ENCODE assay signal across 8 cellular contexts in genomic region chr2:73233932-73234832, GRCh38. TPM values are rescaled to one million over a fixed set of nuclear protein-coding genes. Genes with fewer than 3 reads are reported as not detected.
DNase-seq lines count a peak whose midpoint lies in the region; TF ChIP-seq lines count a peak whose summit lies in the region.

TSS of gene CCT7 (plus strand) at chr2:73234308. CDS start at chr2:73234379, 71 bp downstream.

- peak within 1 kb of the TSS; percentile 86 for H2AK5ac ChIP-seq in neuronal stem cell (ENCODE audit: low read depth, low read length)

- H3K9me3 ChIP-seq in SJSA1 (replicated peaks) (no peaks in the 10 kb centered on the region), neuronal stem cell (replicated peaks in 1 of 2; ENCODE audit: control insufficient read depth in 2 of 2, insufficient read depth in 1 of 2, low read depth in 1 of 2, low read length in 2 of 2) (no peaks in the 10 kb centered on the region), subcutaneous abdominal adipose tissue (ENCODE audit: control insufficient read depth in 5 of 5, low read length in 5 of 5) (no peaks in the 10 kb centered on the region)

- H3K27ac ChIP-seq in SJSA1 (peak within 1 kb of the TSS; percentile 78), neuronal stem cell (replicated peaks; ENCODE audit: low read length) (peak within 1 kb of the TSS; percentile 84), subcutaneous abdominal adipose tissue (ENCODE audit: low read depth, low read length) (peak within 1 kb of the TSS; percentile 94)

- peaks cover 5% of the 10 kb centered on the region for H3K79me1 ChIP-seq in neuronal stem cell (ENCODE audit: low read depth, low read length)

- DNase-seq in GM03348 (ENCODE audit: low spot score) (peak; percentile 90), HEK293T (ENCODE audit: extremely low spot score) (peak; percentile 83), MV-4-11 (lab: John Stamatoyannopoulos, UW) (peak; percentile 86), SJSA1 (ENCODE audit: low read depth in 1 of 2, low spot score in 2 of 2) (peak; percentile 88 to 90), foreskin melanocyte (peak; percentile 86), neuronal stem cell (ENCODE audit: low spot score) (peak; percentile 84)
- DNase-seq in activated naive CD4-positive, alpha-beta T cell (lab: John Stamatoyannopoulos, UW) = peak; percentile 59 to 80 (median 74)

- H3K9ac ChIP-seq in neuronal stem cell (ENCODE audit: low read depth, low read length, poor library complexity) = peak within 1 kb of the TSS; percentile 97
- peak within 1 kb of the TSS; percentile 82 to 98 (median 91) for H3K9ac ChIP-seq in subcutaneous abdominal adipose tissue (ENCODE audit: low read length in 5 of 5)

- H2BK5ac ChIP-seq in neuronal stem cell (ENCODE audit: low read length) = peak within 1 kb of the TSS; percentile 94

- peak within 1 kb of the TSS; percentile 90 for H2AFZ ChIP-seq in neuronal stem cell (ENCODE audit: low read length)

- peak within 1 kb of the TSS; percentile 99 for H3K18ac ChIP-seq in neuronal stem cell (ENCODE audit: low read length)

- H3K27me3 ChIP-seq in SJSA1 (replicated peaks) (no peaks in the 10 kb centered on the region), neuronal stem cell (ENCODE audit: control insufficient read depth in 3 of 3, insufficient read depth in 3 of 3, low read depth in 1 of 3, low read length in 3 of 3) (no peaks in the 10 kb centered on the region), subcutaneous abdominal adipose tissue (ENCODE audit: control insufficient read depth in 5 of 5, insufficient read depth in 4 of 5, low read length in 5 of 5) (no peaks in the 10 kb centered on the region)

- CTCF ChIA-PET in HEK293T (lab: Yijun Ruan, JAX) = interaction anchor here (1.6 kb wide), 1 partner anchor 21 kb away, joined by 6 read pairs; the partner anchor contains the start of gene SMYD5

- peak within 1 kb of the TSS; percentile 23 for H3K4ac ChIP-seq in neuronal stem cell (ENCODE audit: low read length)

- H2BK12ac ChIP-seq in neuronal stem cell (ENCODE audit: low read length) = peak within 1 kb of the TSS; percentile 23

- peak within 1 kb of the TSS; percentile 44 for H2BK120ac ChIP-seq in neuronal stem cell (ENCODE audit: low read depth, low read length)

- POLR2A ChIA-PET in HEK293T (lab: Yijun Ruan, JAX) = interaction anchor here (0.6 to 3.9 kb wide), 16 partner anchors 9 to 503 kb away, joined by 3 to 53 read pairs (median 5); partner anchors contain the start of genes ALMS1, SMYD5 and TPRKB

- no peak within 1 kb of the TSS for H4K91ac ChIP-seq in neuronal stem cell (ENCODE audit: low read depth, low read length, poor library complexity)

- H4K8ac ChIP-seq in neuronal stem cell (ENCODE audit: low read depth, low read length) = no peak within 1 kb of the TSS

- H3K4me3 ChIP-seq in SJSA1 (peak within 1 kb of the TSS; percentile 78), neuronal stem cell (ENCODE audit: low read length in 2 of 2) (peak within 1 kb of the TSS; percentile 85 to 98), subcutaneous abdominal adipose tissue (ENCODE audit: low read depth in 1 of 5, low read length in 5 of 5) (peak within 1 kb of the TSS; percentile 73 to 99 (median 97))

- H3K36me3 ChIP-seq in SJSA1 = peaks cover 49% of the 10 kb centered on the region
- peaks cover 7 to 43% of the 10 kb centered on the region in 2 donors for H3K36me3 ChIP-seq in neuronal stem cell (replicated peaks in 1 of 2; ENCODE audit: control insufficient read depth in 2 of 2, insufficient read depth in 2 of 2, low read length in 2 of 2)
- peaks cover 0 to 22% (median 14%) of the 10 kb centered on the region in 5 donors for H3K36me3 ChIP-seq in subcutaneous abdominal adipose tissue (ENCODE audit: control insufficient read depth in 5 of 5, insufficient read depth in 5 of 5, low read length in 5 of 5)

- no CpG with 5 or more reads among the region's 69 CpGs for WGBS in neuronal stem cell (ENCODE audit: extremely low coverage in 2 of 2, insufficient read length in 2 of 2, insufficient replicate concordance in 1 of 2), 2 donors

- H3K4me2 ChIP-seq in neuronal stem cell (ENCODE audit: insufficient read depth, low read length, poor library complexity, severe bottlenecking) = peak within 1 kb of the TSS; percentile 76

- peak within 1 kb of the TSS; percentile 92 for H3K23ac ChIP-seq in neuronal stem cell (ENCODE audit: low read depth, low read length, poor library complexity)

- no peak within 1 kb of the TSS for H2BK15ac ChIP-seq in neuronal stem cell (ENCODE audit: low read length)

- no peak within 1 kb of the TSS for H3K14ac ChIP-seq in neuronal stem cell (ENCODE audit: low read length)

- H3K4me1 ChIP-seq in SJSA1 (replicated peaks) (peaks cover 18% of the 10 kb centered on the region), neuronal stem cell (ENCODE audit: control insufficient read depth in 2 of 2, insufficient read depth in 1 of 2, low read depth in 1 of 2, low read length in 2 of 2) (peaks cover 11 to 13% of the 10 kb centered on the region in 2 donors), subcutaneous abdominal adipose tissue (ENCODE audit: control insufficient read depth in 5 of 5, insufficient read depth in 5 of 5, low read length in 5 of 5) (peaks cover 13 to 50% (median 39%) of the 10 kb centered on the region in 5 donors)

TF ChIP-seq in HEK293T, 16 proteins besides CTCF, POLR2A, EP300 and RAD21:
- TF ChIP-seq SP1 (IDR thresholded peaks at IDR 0.05) = no peak
- no peak for TF ChIP-seq HDGF (IDR thresholded peaks at IDR 0.05; ENCODE audit: borderline replicate concordance)
- TF ChIP-seq NFRKB (IDR thresholded peaks at IDR 0.05) = peak; percentile 69; the same call in 1 of the 2 replicates
- TF ChIP-seq BHLHE40 (IDR thresholded peaks at IDR 0.05; ENCODE audit: borderline replicate concordance) = no peak
- no peak for TF ChIP-seq FOXM1 (IDR thresholded peaks at IDR 0.05; ENCODE audit: borderline replicate concordance)
- TF ChIP-seq LEF1 (IDR thresholded peaks at IDR 0.05; ENCODE audit: borderline replicate concordance) = peak; percentile 74; the same call in 1 of the 2 replicates
- no peak; the same call in 1 of the 2 replicates for TF ChIP-seq L3MBTL2 (conservative IDR thresholded peaks at IDR 0.05)
- no peak for TF ChIP-seq TARDBP (IDR thresholded peaks at IDR 0.05)
- no peak for TF ChIP-seq ARNT (IDR thresholded peaks at IDR 0.05)
- peak; percentile 76 for TF ChIP-seq ELF4 (IDR thresholded peaks at IDR 0.05)
- TF ChIP-seq SUZ12 (IDR thresholded peaks at IDR 0.05) = no peak
- TF ChIP-seq FOXK2 (IDR thresholded peaks at IDR 0.05) = no peak
- TF ChIP-seq, protein P1, sequence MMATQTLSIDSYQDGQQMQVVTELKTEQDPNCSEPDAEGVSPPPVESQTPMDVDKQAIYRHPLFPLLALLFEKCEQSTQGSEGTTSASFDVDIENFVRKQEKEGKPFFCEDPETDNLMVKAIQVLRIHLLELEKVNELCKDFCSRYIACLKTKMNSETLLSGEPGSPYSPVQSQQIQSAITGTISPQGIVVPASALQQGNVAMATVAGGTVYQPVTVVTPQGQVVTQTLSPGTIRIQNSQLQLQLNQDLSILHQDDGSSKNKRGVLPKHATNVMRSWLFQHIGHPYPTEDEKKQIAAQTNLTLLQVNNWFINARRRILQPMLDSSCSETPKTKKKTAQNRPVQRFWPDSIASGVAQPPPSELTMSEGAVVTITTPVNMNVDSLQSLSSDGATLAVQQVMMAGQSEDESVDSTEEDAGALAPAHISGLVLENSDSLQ (IDR thresholded peaks at IDR 0.05) = no peak
- no peak for TF ChIP-seq ZNF384 (IDR thresholded peaks at IDR 0.05)
- no peak for TF ChIP-seq FOXA1 (IDR thresholded peaks at IDR 0.05)
- no peak for TF ChIP-seq CTBP1 (IDR thresholded peaks at IDR 0.05; ENCODE audit: borderline replicate concordance)

RNA-seq across cellular contexts. Expression of gene CCT7, which starts in this region (rescaled TPM):
- total RNA-seq in SJSA1 (2014; rRNA removed; shearing (Covaris generic)) = 570 and 815 TPM in 2 replicates
- polyA plus RNA-seq in neuronal stem cell (2013, experiment 1 of 2) = 438 TPM
- 440 TPM for polyA plus RNA-seq in neuronal stem cell (2013, experiment 2 of 2)

Comparison
In these comparisons a context has a peak if more than half of its experiments do, and no peak if none do; other contexts are left out.
1. Peak in every context shown above with its lines: DNase-seq, H3K4me3 ChIP-seq and H3K27ac ChIP-seq.